Comparison of ENCODE assay signal across 12 cellular contexts in genomic region chr1:66341446-66342089, GRCh38.
DNase-seq lines count a peak whose midpoint lies in the region; ATAC-seq, FAIRE-seq and TF ChIP-seq lines count a peak whose summit lies in the region.
"Had no signal": no experiment of that assay in that cellular context is flagged by ENCODE, and none has a peak within 500 bp of the region (broad histone marks: within the 10 kb centered on the region; RNA-seq: fewer than 3 reads in every experiment).

No MANE protein-coding gene starts in this region.

- peaks cover 21% of the 10 kb centered on the region for H3K4me1 ChIP-seq in PC-3 (ENCODE audit: insufficient read depth, low read length)
- peaks cover 91% of the 10 kb centered on the region for H3K4me1 ChIP-seq in endothelial cell of umbilical vein (ENCODE audit: control insufficient read depth, extremely low read depth, insufficient read depth, low read length)
- H3K4me1 ChIP-seq in sigmoid colon = peaks cover 0 to 8% (median 0%) of the 10 kb centered on the region in 4 donors

- dilution Hi-C loops in endothelial cell of umbilical vein (cut with MboI; ENCODE audit: extremely low pct_ligation_motif_present, low sequenced_read_pairs) = loop anchor here (25.0 kb wide), 1 partner anchor 196 kb away; the partner anchor contains the start of gene SGIP1

- TF ChIP-seq POLR2A in endothelial cell of umbilical vein (IDR thresholded peaks at IDR 0.05; ENCODE audit: low read depth, low read length) = peak; percentile 27
- TF ChIP-seq POLR2A in sigmoid colon (IDR thresholded peaks at IDR 0.05) = no peak

- no peaks in the 10 kb centered on the region for H3K27me3 ChIP-seq in PC-3 (ENCODE audit: low read length)
- H3K27me3 ChIP-seq in endothelial cell of umbilical vein (ENCODE audit: control insufficient read depth in 2 of 2, insufficient read depth in 2 of 2, low read length in 2 of 2) = no peaks in the 10 kb centered on the region
- no peaks in the 10 kb centered on the region for H3K27me3 ChIP-seq in sigmoid colon

- H3K9ac ChIP-seq in PC-3 (ENCODE audit: low read length) (no peak overlapping the region), endothelial cell of umbilical vein (replicated peaks; ENCODE audit: extremely low read depth, insufficient read depth, low read length) (no peak overlapping the region)

- H3K27ac ChIP-seq in PC-3 (ENCODE audit: low read length) = peak overlapping the region; percentile 48
- peak overlapping the region; percentile 68 for H3K27ac ChIP-seq in endothelial cell of umbilical vein (ENCODE audit: insufficient read depth, low read depth, low read length)
- H3K27ac ChIP-seq in sigmoid colon = no peak overlapping the region

- no peaks in the 10 kb centered on the region for H3K27me3 Mint-ChIP-seq in natural killer cell treated with Interleukin-12 subunit alpha and Interleukin-12 subunit beta and Interleukin-15 and Interleukin-18, amount 100 ng/mL, for 72 hours
- no peaks in the 10 kb centered on the region for H3K27me3 Mint-ChIP-seq in natural killer cell (ENCODE audit: low read depth in 2 of 2)

- peaks cover 35% of the 10 kb centered on the region for H3K36me3 Mint-ChIP-seq in natural killer cell treated with Interleukin-12 subunit alpha and Interleukin-12 subunit beta and Interleukin-15 and Interleukin-18, amount 100 ng/mL, for 72 hours
- no peaks in the 10 kb centered on the region for H3K36me3 Mint-ChIP-seq in natural killer cell

- BruUV-seq in PC-3 (replicated peaks; lab: Mats Ljungman, UMichigan) (no TSS peak), endothelial cell of umbilical vein (replicated peaks; lab: Mats Ljungman, UMichigan) (no TSS peak)

- no peaks in the 10 kb centered on the region for H3K9me3 Mint-ChIP-seq in natural killer cell treated with Interleukin-12 subunit alpha and Interleukin-12 subunit beta and Interleukin-15 and Interleukin-18, amount 100 ng/mL, for 72 hours
- no peaks in the 10 kb centered on the region for H3K9me3 Mint-ChIP-seq in natural killer cell

- CTCF ChIA-PET in PC-3 (lab: Charles Lee) (interaction anchor here (0.5 to 0.6 kb wide), 2 partner anchors 100 to 1187 kb away, joined by 3 to 5 read pairs; no protein-coding TSS in a partner anchor), endothelial cell of umbilical vein (lab: Charles Lee) (interaction anchor here (1.1 to 4.8 kb wide), 7 partner anchors 9 to 223 kb away, joined by 3 to 31 read pairs (median 6); no protein-coding TSS in a partner anchor)

- intact Hi-C loops in natural killer cell (cut with micrococcal nuclease) = no loop called here
- intact Hi-C loops in PC-3 (cut with micrococcal nuclease) = no loop called here
- intact Hi-C loops in endothelial cell of umbilical vein (cut with micrococcal nuclease) = no loop called here
- intact Hi-C loops in sigmoid colon (cut with DNase I) = no loop called here

- POLR2A ChIA-PET in PC-3 (lab: Charles Lee; ENCODE audit: unreplicated experiment) (interaction anchor here (0.6 to 0.7 kb wide), 2 partner anchors 11 to 68 kb away, joined by 3 to 4 read pairs; no protein-coding TSS in a partner anchor), endothelial cell of umbilical vein (lab: Charles Lee) (interaction anchor here (0.7 to 1.7 kb wide), 3 partner anchors 9 to 29 kb away, joined by 3 to 6 read pairs (median 3); no protein-coding TSS in a partner anchor)

- DNase-seq in natural killer cell treated with Interleukin-12 subunit alpha and Interleukin-12 subunit beta and Interleukin-15 and Interleukin-18, amount 100 ng/mL, for 72 hours (ENCODE audit: low spot score) = no peak
- DNase-seq in natural killer cell = no peak
- peak; percentile 26 for DNase-seq in PC-3
- DNase-seq in endothelial cell of umbilical vein (ENCODE audit: low read depth, low spot score) = no peak
- DNase-seq in HTR-8/SVneo (ENCODE audit: insufficient read length, low spot score) = no peak
- no peak for DNase-seq in stimulated activated CD4-positive, alpha-beta T cell treated with anti-CD3 and anti-CD28 coated beads, Interleukin-4, amount 100 ng/mL, for 4 hours
- DNase-seq in AG08396 (ENCODE audit: low spot score) = no peak
- DNase-seq in sigmoid colon = no peak
- DNase-seq: EL, mammary epithelial cell, NCI-H1930, SIG-M5 had no signal

- H3F3A ChIP-seq in PC-3 (ENCODE audit: low read length, unreplicated experiment) = no peaks in the 10 kb centered on the region

- H3K9me1 ChIP-seq in endothelial cell of umbilical vein (replicated peaks; ENCODE audit: control insufficient read depth, extremely low read depth, insufficient read depth, low read length) = no peaks in the 10 kb centered on the region

- H3K9me2 ChIP-seq in PC-3 (replicated peaks; ENCODE audit: low read length) = no peaks in the 10 kb centered on the region

- H3K9me3 ChIP-seq in PC-3 (ENCODE audit: low read length) (no peaks in the 10 kb centered on the region), endothelial cell of umbilical vein (replicated peaks; ENCODE audit: control insufficient read depth, insufficient read depth, low read length) (no peaks in the 10 kb centered on the region), sigmoid colon (no peaks in the 10 kb centered on the region)

- FAIRE-seq in endothelial cell of umbilical vein (lab: Jason Lieb, UNC) = no peak
- no peak for FAIRE-seq in HTR-8/SVneo (lab: Jason Lieb, UNC)

- ATAC-seq in natural killer cell treated with Interleukin-12 subunit alpha and Interleukin-12 subunit beta and Interleukin-15 and Interleukin-18, amount 100 ng/mL, for 72 hours = no peak
- ATAC-seq in natural killer cell (no peak), PC-3 (peak; percentile 66)

- H3K4me3 ChIP-seq in PC-3 (ENCODE audit: low read length) (no peak overlapping the region), endothelial cell of umbilical vein (replicated peaks in 1 of 3; ENCODE audit: insufficient read depth in 1 of 3, low read depth in 1 of 3, low read length in 3 of 3) (no peak overlapping the region), sigmoid colon (no peak overlapping the region)

- peak overlapping the region; percentile 76 for H3K4me3 Mint-ChIP-seq in natural killer cell treated with Interleukin-12 subunit alpha and Interleukin-12 subunit beta and Interleukin-15 and Interleukin-18, amount 100 ng/mL, for 72 hours
- no peak overlapping the region for H3K4me3 Mint-ChIP-seq in natural killer cell

- H3K79me2 ChIP-seq in PC-3 (ENCODE audit: low read length) (no peaks in the 10 kb centered on the region), endothelial cell of umbilical vein (ENCODE audit: control insufficient read depth, insufficient read depth, low read length) (peaks cover 98% of the 10 kb centered on the region)

- H3K4me2 ChIP-seq in PC-3 (ENCODE audit: low read length) = peak overlapping the region; percentile 35; the same call in 1 of the 2 replicates
- peak overlapping the region; percentile 57 for H3K4me2 ChIP-seq in endothelial cell of umbilical vein (ENCODE audit: insufficient read depth, low read length)

- TF ChIP-seq EP300 in sigmoid colon (IDR thresholded peaks at IDR 0.05) = no peak

- no peak overlapping the region for H2AFZ ChIP-seq in PC-3 (ENCODE audit: low read length)
- no peak overlapping the region for H2AFZ ChIP-seq in endothelial cell of umbilical vein (ENCODE audit: low read depth, low read length)

- H3K36me3 ChIP-seq in PC-3 (ENCODE audit: low read depth, low read length) (no peaks in the 10 kb centered on the region), endothelial cell of umbilical vein (ENCODE audit: control insufficient read depth in 2 of 2, extremely low read depth in 1 of 2, insufficient read depth in 2 of 2, low read length in 2 of 2) (peaks cover 5 to 6% of the 10 kb centered on the region in 2 experiments), sigmoid colon (no peaks in the 10 kb centered on the region)

- no peaks in the 10 kb centered on the region for H4K20me1 ChIP-seq in PC-3 (ENCODE audit: low read length)
- no peaks in the 10 kb centered on the region for H4K20me1 ChIP-seq in endothelial cell of umbilical vein (replicated peaks; ENCODE audit: control insufficient read depth, extremely low read depth, insufficient read depth, low read length)

- H3K4me1 Mint-ChIP-seq in natural killer cell treated with Interleukin-12 subunit alpha and Interleukin-12 subunit beta and Interleukin-15 and Interleukin-18, amount 100 ng/mL, for 72 hours (ENCODE audit: low read depth in 2 of 2) = peaks cover 56 to 63% of the 10 kb centered on the region in 2 donors
- peaks cover 11 to 30% of the 10 kb centered on the region in 2 donors for H3K4me1 Mint-ChIP-seq in natural killer cell

- 84 to 87% methylated on average over 1 of the region's 1 CpG for WGBS in sigmoid colon, 2 donors

- H3K27ac Mint-ChIP-seq in natural killer cell treated with Interleukin-12 subunit alpha and Interleukin-12 subunit beta and Interleukin-15 and Interleukin-18, amount 100 ng/mL, for 72 hours = peak overlapping the region; percentile 71 to 89
- H3K27ac Mint-ChIP-seq in natural killer cell = no peak overlapping the region

- TF ChIP-seq CTCF in natural killer cell (IDR thresholded peaks at IDR 0.05) (no peak), PC-3 (conservative IDR thresholded peaks at IDR 0.05; ENCODE audit: low read depth, low read length) (no peak), endothelial cell of umbilical vein (IDR thresholded peaks at IDR 0.05; ENCODE audit: extremely low read depth in 1 of 2, insufficient read depth in 1 of 2, low read depth in 1 of 2, low read length in 2 of 2) (no peak), sigmoid colon (IDR thresholded peaks at IDR 0.05) (no peak)

TF ChIP-seq in endothelial cell of umbilical vein, 7 proteins besides CTCF, POLR2A, EP300 and RAD21:
- TF ChIP-seq FOS (IDR thresholded peaks at IDR 0.05; ENCODE audit: borderline replicate concordance, insufficient read depth, low read length) (no peak), POLR2AphosphoS5 (IDR thresholded peaks at IDR 0.05; ENCODE audit: insufficient read depth, low read depth, low read length) (no peak), MAX (IDR thresholded peaks at IDR 0.05; ENCODE audit: insufficient read depth, insufficient read length) (no peak), GATA2 (IDR thresholded peaks at IDR 0.05; ENCODE audit: insufficient read depth, insufficient read length, low read depth, low read length) (no peak), EZH2 (IDR thresholded peaks at IDR 0.05; ENCODE audit: borderline replicate concordance, low read depth, low read length, severe bottlenecking) (no peak)
TF ChIP-seq in endothelial cell of umbilical vein: peak in this region for 0.

Comparison
In these comparisons a context has a peak if more than half of its experiments do, and no peak if none do; other contexts are left out.
1. H3K27ac Mint-ChIP-seq: peak in natural killer cell treated with Interleukin-12 subunit alpha and Interleukin-12 subunit beta and Interleukin-15 and Interleukin-18, amount 100 ng/mL, for 72 hours (2 of 2); none in natural killer cell (0 of 2).
2. H3K27ac ChIP-seq: peak in PC-3 (single experiment) and endothelial cell of umbilical vein (single experiment); none in sigmoid colon (0 of 4).